8 cellular contexts compared by ENCODE assay signal in the genomic region with DNA sequence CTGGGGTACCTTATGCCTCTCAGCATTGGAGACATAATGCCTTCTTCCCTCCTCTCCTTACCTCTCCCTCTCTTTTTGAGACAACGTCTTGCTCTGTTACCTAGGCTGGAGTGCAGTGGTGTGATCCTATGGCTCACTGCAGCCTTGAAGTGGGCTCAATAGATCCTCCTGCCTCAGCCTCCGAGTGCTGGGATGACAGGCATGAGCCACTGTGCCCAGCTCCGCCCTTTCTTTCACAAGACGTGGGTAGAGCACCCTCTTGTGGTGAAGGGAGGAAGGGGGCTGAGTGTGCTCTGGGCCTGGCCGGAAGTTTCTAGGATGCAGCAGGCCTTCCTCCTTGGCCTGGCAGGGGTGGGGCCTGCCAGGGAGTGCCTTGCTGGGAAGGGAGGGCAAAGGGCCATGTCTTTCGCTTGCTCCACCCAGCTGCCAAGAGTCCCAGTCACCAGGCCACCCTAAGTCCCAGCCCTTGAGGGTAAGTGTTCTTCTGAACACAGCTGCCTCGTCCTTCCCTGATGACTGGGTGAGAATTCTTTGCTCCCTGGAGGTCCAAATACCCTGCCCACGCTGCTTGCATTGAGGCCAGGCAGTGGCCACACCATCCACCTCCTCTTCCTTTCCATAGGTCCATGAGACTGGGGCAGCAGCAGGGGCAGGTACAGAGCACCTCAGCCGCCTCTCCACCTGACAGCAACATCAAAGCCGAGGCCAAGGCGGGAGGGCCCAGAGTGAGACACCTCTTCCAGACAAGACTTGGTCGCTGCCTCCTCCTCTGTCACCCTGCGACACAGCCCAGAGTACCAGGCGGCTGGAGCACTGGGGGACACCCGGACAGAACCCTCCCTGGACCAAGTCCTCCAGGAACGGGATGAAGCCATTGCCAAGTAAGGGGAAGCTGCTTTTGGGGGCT. TPM values are rescaled to one million over a fixed set of nuclear protein-coding genes. Genes with fewer than 3 reads are reported as not detected.
DNase-seq lines count a peak whose midpoint lies in the region; ATAC-seq and TF ChIP-seq lines count a peak whose summit lies in the region.

No MANE protein-coding gene starts in this region.

- no peaks in the 10 kb centered on the region for H3K9me3 ChIP-seq in OCI-LY3 (ENCODE audit: insufficient read depth, low read length)

- H3K4me1 Mint-ChIP-seq in nephron = no peaks in the 10 kb centered on the region

- H3K79me2 ChIP-seq in OCI-LY3 (ENCODE audit: low read length) = peaks cover 6% of the 10 kb centered on the region; the same call in 1 of the 2 replicates

- peaks cover 9% of the 10 kb centered on the region for H3K36me3 ChIP-seq in OCI-LY3 (replicated peaks; ENCODE audit: low read depth, low read length)

- no peak overlapping the region for H3K4me3 ChIP-seq in OCI-LY3 (ENCODE audit: low read length)

- H3K27me3 Mint-ChIP-seq in nephron (ENCODE audit: low read depth) = no peaks in the 10 kb centered on the region

- no peak overlapping the region for H3K4me2 ChIP-seq in OCI-LY3 (ENCODE audit: low read length)

- no peaks in the 10 kb centered on the region for H3K9me3 Mint-ChIP-seq in nephron

- DNase-seq in AG08395 (ENCODE audit: low spot score) (peak; percentile 90), substantia nigra (lab: John Stamatoyannopoulos, UW) (peak in 28 of 49 donors; percentile 3 to 52 (median 34))
- DNase-seq in activated CD8-positive, alpha-beta memory T cell treated with anti-CD3 and anti-CD28 coated beads, Interleukin-2, amount 50 U/mL, for 4 hours = peak; percentile 79

- TF ChIP-seq CTCF in OCI-LY3 (IDR thresholded peaks at IDR 0.05; ENCODE audit: low read depth, low read length) = peak; percentile 69
- TF ChIP-seq CTCF in nephron (IDR thresholded peaks at IDR 0.05; ENCODE audit: unreplicated experiment in 3 of 3) = peak; percentile 48 to 67 (median 58)

- ATAC-seq in GM19023 (IDR thresholded peaks at IDR 0.05; ENCODE audit: unreplicated experiment) = peak; percentile 49
- ATAC-seq in esophagus mucosa = peak; percentile 71

- peaks cover 6% of the 10 kb centered on the region for H4K20me1 ChIP-seq in OCI-LY3 (ENCODE audit: insufficient read depth, low read length)

- no peaks in the 10 kb centered on the region for H3K36me3 Mint-ChIP-seq in nephron (ENCODE audit: low read depth)

- peak overlapping the region in 1 of 3 experiments; percentile 0 for H3K27ac Mint-ChIP-seq in nephron

- no peaks in the 10 kb centered on the region for H3K27me3 ChIP-seq in OCI-LY3 (ENCODE audit: low read depth, low read length)

- peak overlapping the region; percentile 16; the same call in 1 of the 2 replicates for H3K27ac ChIP-seq in OCI-LY3 (ENCODE audit: low read length)
- no peak overlapping the region for H3K27ac ChIP-seq in substantia nigra (ENCODE audit: low read depth, low read length, poor library complexity, severe bottlenecking)

- H3K9ac ChIP-seq in OCI-LY3 (ENCODE audit: low read length) = no peak overlapping the region

- H2AFZ ChIP-seq in OCI-LY3 (ENCODE audit: low read depth, low read length) = no peak overlapping the region

- H3K4me1 ChIP-seq in OCI-LY3 (ENCODE audit: low read length) = peaks cover 5% of the 10 kb centered on the region

- TF ChIP-seq RAD21 in Ishikawa (IDR thresholded peaks at IDR 0.05; ENCODE audit: low read depth) = peak; percentile 87

- H3K4me3 Mint-ChIP-seq in nephron = peak overlapping the region in 2 of 3 experiments; percentile 5 to 42

- no peak for TF ChIP-seq EP300 in Ishikawa (IDR thresholded peaks at IDR 0.05; ENCODE audit: borderline replicate concordance)

TF ChIP-seq in Ishikawa, 13 proteins besides CTCF, POLR2A, EP300 and RAD21:
- TF ChIP-seq TAF1 (IDR thresholded peaks at IDR 0.05; ENCODE audit: low read depth) (no peak), FOXM1 (IDR thresholded peaks at IDR 0.05; ENCODE audit: borderline replicate concordance, low read depth) (no peak), EGR1 (IDR thresholded peaks at IDR 0.05) (no peak), YY1 (IDR thresholded peaks at IDR 0.05; ENCODE audit: low read depth) (0 out of 2 replicates have a peak, but pooled peaks have one; percentile 46), ZBTB7A (IDR thresholded peaks at IDR 0.05; ENCODE audit: low read depth) (no peak), TCF12 (IDR thresholded peaks at IDR 0.05; ENCODE audit: low read depth) (peak; percentile 13; the same call in 1 of the 2 replicates), NFIC (IDR thresholded peaks at IDR 0.05) (no peak), CEBPB (IDR thresholded peaks at IDR 0.05) (peak; percentile 73), TEAD4 (IDR thresholded peaks at IDR 0.05) (peak; percentile 33; the same call in 1 of the 2 replicates), CREB1 (IDR thresholded peaks at IDR 0.05; ENCODE audit: low read depth) (no peak)
- TF ChIP-seq, protein P1, sequence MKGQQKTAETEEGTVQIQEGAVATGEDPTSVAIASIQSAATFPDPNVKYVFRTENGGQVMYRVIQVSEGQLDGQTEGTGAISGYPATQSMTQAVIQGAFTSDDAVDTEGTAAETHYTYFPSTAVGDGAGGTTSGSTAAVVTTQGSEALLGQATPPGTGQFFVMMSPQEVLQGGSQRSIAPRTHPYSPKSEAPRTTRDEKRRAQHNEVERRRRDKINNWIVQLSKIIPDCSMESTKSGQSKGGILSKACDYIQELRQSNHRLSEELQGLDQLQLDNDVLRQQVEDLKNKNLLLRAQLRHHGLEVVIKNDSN (IDR thresholded peaks at IDR 0.05) = no peak; the same call in 1 of the 2 replicates
- TF ChIP-seq, protein P2, sequence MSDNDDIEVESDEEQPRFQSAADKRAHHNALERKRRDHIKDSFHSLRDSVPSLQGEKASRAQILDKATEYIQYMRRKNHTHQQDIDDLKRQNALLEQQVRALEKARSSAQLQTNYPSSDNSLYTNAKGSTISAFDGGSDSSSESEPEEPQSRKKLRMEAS (IDR thresholded peaks at IDR 0.05) = peak; percentile 81
- TF ChIP-seq, protein P3, sequence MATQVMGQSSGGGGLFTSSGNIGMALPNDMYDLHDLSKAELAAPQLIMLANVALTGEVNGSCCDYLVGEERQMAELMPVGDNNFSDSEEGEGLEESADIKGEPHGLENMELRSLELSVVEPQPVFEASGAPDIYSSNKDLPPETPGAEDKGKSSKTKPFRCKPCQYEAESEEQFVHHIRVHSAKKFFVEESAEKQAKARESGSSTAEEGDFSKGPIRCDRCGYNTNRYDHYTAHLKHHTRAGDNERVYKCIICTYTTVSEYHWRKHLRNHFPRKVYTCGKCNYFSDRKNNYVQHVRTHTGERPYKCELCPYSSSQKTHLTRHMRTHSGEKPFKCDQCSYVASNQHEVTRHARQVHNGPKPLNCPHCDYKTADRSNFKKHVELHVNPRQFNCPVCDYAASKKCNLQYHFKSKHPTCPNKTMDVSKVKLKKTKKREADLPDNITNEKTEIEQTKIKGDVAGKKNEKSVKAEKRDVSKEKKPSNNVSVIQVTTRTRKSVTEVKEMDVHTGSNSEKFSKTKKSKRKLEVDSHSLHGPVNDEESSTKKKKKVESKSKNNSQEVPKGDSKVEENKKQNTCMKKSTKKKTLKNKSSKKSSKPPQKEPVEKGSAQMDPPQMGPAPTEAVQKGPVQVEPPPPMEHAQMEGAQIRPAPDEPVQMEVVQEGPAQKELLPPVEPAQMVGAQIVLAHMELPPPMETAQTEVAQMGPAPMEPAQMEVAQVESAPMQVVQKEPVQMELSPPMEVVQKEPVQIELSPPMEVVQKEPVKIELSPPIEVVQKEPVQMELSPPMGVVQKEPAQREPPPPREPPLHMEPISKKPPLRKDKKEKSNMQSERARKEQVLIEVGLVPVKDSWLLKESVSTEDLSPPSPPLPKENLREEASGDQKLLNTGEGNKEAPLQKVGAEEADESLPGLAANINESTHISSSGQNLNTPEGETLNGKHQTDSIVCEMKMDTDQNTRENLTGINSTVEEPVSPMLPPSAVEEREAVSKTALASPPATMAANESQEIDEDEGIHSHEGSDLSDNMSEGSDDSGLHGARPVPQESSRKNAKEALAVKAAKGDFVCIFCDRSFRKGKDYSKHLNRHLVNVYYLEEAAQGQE (IDR thresholded peaks at IDR 0.05; ENCODE audit: low read depth) = no peak

RNA-seq across cellular contexts. Expression of a gene that starts 3.7 kb away (rescaled TPM):
- 11.7 TPM for total RNA-seq in esophagus mucosa

RNA-seq across cellular contexts. Expression of a gene that starts 15.4 kb away (rescaled TPM):
- total RNA-seq in esophagus mucosa = 1.2 TPM

RNA-seq across cellular contexts. Expression of a gene that starts 35.2 kb away (rescaled TPM):
- 0.64 TPM for total RNA-seq in esophagus mucosa

RNA-seq across cellular contexts. Expression of a gene that starts 51.5 kb away (rescaled TPM):
- 39.2 TPM for total RNA-seq in esophagus mucosa

RNA-seq across cellular contexts. Expression of a gene that starts 51.6 kb away (rescaled TPM):
- total RNA-seq in esophagus mucosa = 7.3 TPM

Comparison
In these comparisons a context has a peak if more than half of its experiments do, and no peak if none do; other contexts are left out.
1. DNase-seq: peak in every context shown above with its lines; median percentile 90 in AG08395; 79 in activated CD8-positive, alpha-beta memory T cell treated with anti-CD3 and anti-CD28 coated beads, Interleukin-2, amount 50 U/mL, for 4 hours; 34 in substantia nigra.